Comparison of ENCODE assay signal across 15 cellular contexts in genomic region chr10:105769248-105770184, GRCh38.
A peak's percentile ranks its signal among the peaks of the same experiment; 100 is the strongest.
DNase-seq lines count a peak whose midpoint lies in the region; ATAC-seq and TF ChIP-seq lines count a peak whose summit lies in the region.
"Had no signal": no experiment of that assay in that cellular context is flagged by ENCODE, and none has a peak within 500 bp of the region (broad histone marks: within the 10 kb centered on the region; RNA-seq: fewer than 3 reads in every experiment).

No MANE protein-coding gene starts in this region.

- no peak for ATAC-seq in PC-3
- peak; percentile 64 for ATAC-seq in upper lobe of right lung
- no peak for ATAC-seq in HG02623 (IDR thresholded peaks at IDR 0.05; ENCODE audit: unreplicated experiment)
- no peak for ATAC-seq in stimulated activated naive CD8-positive, alpha-beta T cell treated with anti-CD3 and anti-CD28 coated beads, Interleukin-15, amount 100 ng/mL, for 72 hours
- ATAC-seq in HG02759 (IDR thresholded peaks at IDR 0.05; ENCODE audit: unreplicated experiment) = no peak

- H3K9me3 ChIP-seq in PC-3 (ENCODE audit: low read length) (no peaks in the 10 kb centered on the region), mammary epithelial cell (replicated peaks; ENCODE audit: insufficient read depth, low read length) (no peaks in the 10 kb centered on the region), upper lobe of right lung (no peaks in the 10 kb centered on the region)
- H3K9me3 ChIP-seq: BLaER1, HAP-1, SK-N-SH had no signal

- BruUV-seq in PC-3 (replicated peaks; lab: Mats Ljungman, UMichigan) = no TSS peak
- BruUV-seq in mammary epithelial cell (replicated peaks; lab: Mats Ljungman, UMichigan) = no TSS peak

- H3K79me2 ChIP-seq in PC-3 (ENCODE audit: low read length) (no peaks in the 10 kb centered on the region), mammary epithelial cell (ENCODE audit: insufficient read depth, low read length) (no peaks in the 10 kb centered on the region)

- in situ Hi-C loops in mammary epithelial cell (cut with MboI; ENCODE audit: low sequenced_read_pairs in 2 of 2) = no loop called here

- H3K27me3 ChIP-seq in PC-3 (ENCODE audit: low read length) (0 out of 2 replicates have a peak, but pooled peaks cover 4% of the 10 kb centered on the region), mammary epithelial cell (ENCODE audit: insufficient read depth, low read length) (no peaks in the 10 kb centered on the region), upper lobe of right lung (no peaks in the 10 kb centered on the region)
- H3K27me3 ChIP-seq: BLaER1 had no signal

- H3F3A ChIP-seq in PC-3 (ENCODE audit: low read length, unreplicated experiment) = no peaks in the 10 kb centered on the region

- H3K4me3 ChIP-seq in PC-3 (ENCODE audit: low read length) (no peak overlapping the region), mammary epithelial cell (replicated peaks in 1 of 3; ENCODE audit: insufficient read depth in 1 of 3, low read depth in 2 of 3, low read length in 3 of 3) (no peak overlapping the region), upper lobe of right lung (no peak overlapping the region)
- H3K4me3 ChIP-seq: BLaER1, HAP-1, PC-9 had no signal

- no peak for TF ChIP-seq CTCF in PC-3 (conservative IDR thresholded peaks at IDR 0.05; ENCODE audit: low read depth, low read length)
- TF ChIP-seq CTCF in mammary epithelial cell (conservative IDR thresholded peaks at IDR 0.05 in 1 of 2, IDR thresholded peaks at IDR 0.05 in 1 of 2; ENCODE audit: extremely low read depth in 1 of 2, insufficient read depth in 1 of 2, low read depth in 1 of 2, low read length in 2 of 2) = no peak
- TF ChIP-seq CTCF in upper lobe of right lung (IDR thresholded peaks at IDR 0.05) = no peak

- H2AFZ ChIP-seq in PC-3 (ENCODE audit: low read length) (no peak overlapping the region), mammary epithelial cell (ENCODE audit: low read depth, low read length) (no peak overlapping the region)
- H2AFZ ChIP-seq: PC-9 had no signal

- H3K4me1 Mint-ChIP-seq in stimulated activated naive CD8-positive, alpha-beta T cell treated with anti-CD3 and anti-CD28 coated beads, Interleukin-15, amount 100 ng/mL, for 72 hours = no peaks in the 10 kb centered on the region
- H3K4me1 Mint-ChIP-seq: CD8-positive, alpha-beta memory T cell had no signal

- peak; percentile 22 for DNase-seq in PC-3
- peak; percentile 17 for DNase-seq in mammary epithelial cell
- DNase-seq in kidney glomerular epithelial cell (lab: John Stamatoyannopoulos, UW) = peak; percentile 94
- DNase-seq in upper lobe of right lung = no peak
- DNase-seq in stimulated activated naive CD8-positive, alpha-beta T cell treated with anti-CD3 and anti-CD28 coated beads, Interleukin-15, amount 100 ng/mL, for 72 hours = no peak
- DNase-seq: CD8-positive, alpha-beta memory T cell; NCI-H1048; NCI-H446; PC-9; Right ventricle myocardium superior; SK-N-SH had no signal

- POLR2A ChIA-PET in PC-3 (lab: Charles Lee; ENCODE audit: unreplicated experiment) = no interaction called here

- H3K27ac ChIP-seq in PC-3 (ENCODE audit: low read length) (no peak overlapping the region), mammary epithelial cell (ENCODE audit: insufficient read depth, low read depth, low read length) (no peak overlapping the region), upper lobe of right lung (no peak overlapping the region)
- H3K27ac ChIP-seq: BLaER1, PC-9 had no signal

- intact Hi-C loops in PC-3 (cut with micrococcal nuclease) (no loop called here), mammary epithelial cell (cut with micrococcal nuclease) (no loop called here), upper lobe of right lung (cut with DNase I) (no loop called here)

- no peaks in the 10 kb centered on the region for H3K9me3 Mint-ChIP-seq in stimulated activated naive CD8-positive, alpha-beta T cell treated with anti-CD3 and anti-CD28 coated beads, Interleukin-15, amount 100 ng/mL, for 72 hours

- H4K20me1 ChIP-seq in PC-3 (ENCODE audit: low read length) = no peaks in the 10 kb centered on the region
- H4K20me1 ChIP-seq in mammary epithelial cell (ENCODE audit: insufficient read depth, low read length) = no peaks in the 10 kb centered on the region
- H4K20me1 ChIP-seq: BLaER1 had no signal

- no peak overlapping the region for H3K4me3 Mint-ChIP-seq in stimulated activated naive CD8-positive, alpha-beta T cell treated with anti-CD3 and anti-CD28 coated beads, Interleukin-15, amount 100 ng/mL, for 72 hours
- H3K4me3 Mint-ChIP-seq: CD8-positive, alpha-beta memory T cell had no signal

- dilution Hi-C loops in mammary epithelial cell (cut with HindIII; ENCODE audit: low sequenced_read_pairs) = no loop called here

- H3K27me3 Mint-ChIP-seq in stimulated activated naive CD8-positive, alpha-beta T cell treated with anti-CD3 and anti-CD28 coated beads, Interleukin-15, amount 100 ng/mL, for 72 hours = no peaks in the 10 kb centered on the region
- H3K27me3 Mint-ChIP-seq: CD8-positive, alpha-beta memory T cell had no signal

- H3K36me3 ChIP-seq in PC-3 (ENCODE audit: low read depth, low read length) = no peaks in the 10 kb centered on the region
- no peaks in the 10 kb centered on the region for H3K36me3 ChIP-seq in mammary epithelial cell (ENCODE audit: insufficient read depth, low read length)
- H3K36me3 ChIP-seq in upper lobe of right lung = no peaks in the 10 kb centered on the region
- H3K36me3 ChIP-seq: BLaER1, HAP-1 had no signal

- H3K4me1 ChIP-seq in PC-3 (ENCODE audit: insufficient read depth, low read length) = no peaks in the 10 kb centered on the region
- no peaks in the 10 kb centered on the region for H3K4me1 ChIP-seq in mammary epithelial cell (ENCODE audit: insufficient read depth, low read length)
- H3K4me1 ChIP-seq in upper lobe of right lung = no peaks in the 10 kb centered on the region
- H3K4me1 ChIP-seq: BLaER1, HAP-1 had no signal

- CTCF ChIA-PET in PC-3 (lab: Charles Lee) = no interaction called here
- CTCF ChIA-PET in mammary epithelial cell (lab: Charles Lee; ENCODE audit: low non-redundant PET) = no interaction called here

- WGBS in mammary epithelial cell (ENCODE audit: low coverage, missing lambda C conversion rate) = 29% methylated on average over 6 of the region's 6 CpGs

- H3K4me2 ChIP-seq in PC-3 (ENCODE audit: low read length) (no peak overlapping the region), mammary epithelial cell (ENCODE audit: insufficient read depth, low read depth, low read length) (no peak overlapping the region)
- H3K4me2 ChIP-seq: BLaER1, PC-9, SK-N-SH had no signal

- H3K27ac Mint-ChIP-seq in stimulated activated naive CD8-positive, alpha-beta T cell treated with anti-CD3 and anti-CD28 coated beads, Interleukin-15, amount 100 ng/mL, for 72 hours = no peak overlapping the region

- H3K9me2 ChIP-seq in PC-3 (replicated peaks; ENCODE audit: low read length) = no peaks in the 10 kb centered on the region
- H3K9me2 ChIP-seq: SK-N-SH had no signal

- H3K9ac ChIP-seq in PC-3 (ENCODE audit: low read length) = no peak overlapping the region
- H3K9ac ChIP-seq in mammary epithelial cell (ENCODE audit: insufficient read depth, low read length) = no peak overlapping the region
- H3K9ac ChIP-seq: BLaER1, SK-N-SH had no signal

Comparison
In these comparisons a context has a peak if more than half of its experiments do, and no peak if none do; other contexts are left out.
1. DNase-seq: peak in PC-3 (single experiment), mammary epithelial cell (single experiment) and kidney glomerular epithelial cell (single experiment); none in upper lobe of right lung (single experiment) and stimulated activated naive CD8-positive, alpha-beta T cell treated with anti-CD3 and anti-CD28 coated beads, Interleukin-15, amount 100 ng/mL, for 72 hours (0 of 2).